8 cellular contexts compared by ENCODE assay signal in genomic region chr9:6681957-6682501, GRCh38. TPM values are rescaled to one million over a fixed set of nuclear protein-coding genes. Genes with fewer than 3 reads are reported as not detected.
DNase-seq lines count a peak whose midpoint lies in the region; ATAC-seq lines count a peak whose summit lies in the region.

No MANE protein-coding gene starts in this region.

- intact Hi-C loops in posterior vena cava (cut with DNase I), result no loop called here

- peak; percentile 33 for DNase-seq in activated CD4-positive, CD25-positive, alpha-beta regulatory T cell treated with anti-CD3 and anti-CD28 coated beads, Interleukin-2, amount 50 U/mL, for 72 hours
- DNase-seq in activated CD4-positive, CD25-positive, alpha-beta regulatory T cell (lab: John Stamatoyannopoulos, UW), result no peak
- DNase-seq in immature natural killer cell (no peak), posterior vena cava (ENCODE audit: low spot score) (no peak)
- no peak for DNase-seq in stimulated activated naive CD8-positive, alpha-beta T cell treated with anti-CD3 and anti-CD28 coated beads, Interleukin-15, amount 100 ng/mL, for 72 hours

- H3K4me3 Mint-ChIP-seq in activated naive CD4-positive, alpha-beta T cell treated with anti-CD3 and anti-CD28 coated beads, Interleukin-2, amount 50 U/mL, for 24 hours, result peak overlapping the region; percentile 93
- H3K4me3 Mint-ChIP-seq in immature natural killer cell, result peak overlapping the region; percentile 94 to 97 (median 96)
- H3K4me3 Mint-ChIP-seq in stimulated activated naive CD8-positive, alpha-beta T cell treated with anti-CD3 and anti-CD28 coated beads, Interleukin-15, amount 100 ng/mL, for 72 hours, result peak overlapping the region; percentile 89 to 97

- no peak for ATAC-seq in stimulated activated naive CD8-positive, alpha-beta T cell treated with anti-CD3 and anti-CD28 coated beads, Interleukin-15, amount 100 ng/mL, for 72 hours
- ATAC-seq in GM19455 (IDR thresholded peaks at IDR 0.05; ENCODE audit: unreplicated experiment) (no peak), HG03457 (IDR thresholded peaks at IDR 0.05; ENCODE audit: unreplicated experiment) (no peak)

- no peaks in the 10 kb centered on the region for H3K27me3 Mint-ChIP-seq in activated naive CD4-positive, alpha-beta T cell treated with anti-CD3 and anti-CD28 coated beads, Interleukin-2, amount 50 U/mL, for 24 hours
- H3K27me3 Mint-ChIP-seq in immature natural killer cell (ENCODE audit: low read depth in 3 of 3), result peaks cover 6 to 16% (median 12%) of the 10 kb centered on the region in 3 donors
- no peaks in the 10 kb centered on the region for H3K27me3 Mint-ChIP-seq in stimulated activated naive CD8-positive, alpha-beta T cell treated with anti-CD3 and anti-CD28 coated beads, Interleukin-15, amount 100 ng/mL, for 72 hours

- peak overlapping the region; percentile 99 for H3K27ac Mint-ChIP-seq in activated naive CD4-positive, alpha-beta T cell treated with anti-CD3 and anti-CD28 coated beads, Interleukin-2, amount 50 U/mL, for 24 hours
- H3K27ac Mint-ChIP-seq in immature natural killer cell, result peak overlapping the region; percentile 97 to 99 (median 98)
- peak overlapping the region; percentile 100 for H3K27ac Mint-ChIP-seq in stimulated activated naive CD8-positive, alpha-beta T cell treated with anti-CD3 and anti-CD28 coated beads, Interleukin-15, amount 100 ng/mL, for 72 hours

- H3K4me1 Mint-ChIP-seq in activated naive CD4-positive, alpha-beta T cell treated with anti-CD3 and anti-CD28 coated beads, Interleukin-2, amount 50 U/mL, for 24 hours, result peaks cover 19% of the 10 kb centered on the region
- peaks cover 24 to 25% of the 10 kb centered on the region in 2 donors for H3K4me1 Mint-ChIP-seq in immature natural killer cell
- H3K4me1 Mint-ChIP-seq in stimulated activated naive CD8-positive, alpha-beta T cell treated with anti-CD3 and anti-CD28 coated beads, Interleukin-15, amount 100 ng/mL, for 72 hours, result peaks cover 25% of the 10 kb centered on the region

- H3K36me3 Mint-ChIP-seq in activated naive CD4-positive, alpha-beta T cell treated with anti-CD3 and anti-CD28 coated beads, Interleukin-2, amount 50 U/mL, for 24 hours, result peaks cover 3% of the 10 kb centered on the region
- H3K36me3 Mint-ChIP-seq in immature natural killer cell, result no peaks in the 10 kb centered on the region

- no peaks in the 10 kb centered on the region for H3K9me3 Mint-ChIP-seq in activated naive CD4-positive, alpha-beta T cell treated with anti-CD3 and anti-CD28 coated beads, Interleukin-2, amount 50 U/mL, for 24 hours
- no peaks in the 10 kb centered on the region for H3K9me3 Mint-ChIP-seq in immature natural killer cell
- H3K9me3 Mint-ChIP-seq in stimulated activated naive CD8-positive, alpha-beta T cell treated with anti-CD3 and anti-CD28 coated beads, Interleukin-15, amount 100 ng/mL, for 72 hours, result no peaks in the 10 kb centered on the region

RNA-seq across cellular contexts. Expression of gene GLDC, which starts 36.5 kb away (rescaled TPM):
- polyA plus RNA-seq in immature natural killer cell, result under 1 TPM in 1 of 3 donors, not detected in 2; 0.35 TPM
- under 1 TPM; 0.32 to 0.52 TPM for total RNA-seq in posterior vena cava
